Comparison of ENCODE assay signal across 10 cellular contexts in genomic region chr21:27423906-27424595, GRCh38.
DNase-seq lines count a peak whose midpoint lies in the region; TF ChIP-seq lines count a peak whose summit lies in the region.
"Had no signal": no experiment of that assay in that cellular context is flagged by ENCODE, and none has a peak within 500 bp of the region (broad histone marks: within the 10 kb centered on the region; RNA-seq: fewer than 3 reads in every experiment).

No MANE protein-coding gene starts in this region.

- intact Hi-C loops in esophagus squamous epithelium (cut with DNase I): no loop called here

- H3K36me3 ChIP-seq in esophagus squamous epithelium: no peaks in the 10 kb centered on the region

- in situ Hi-C loops in ACHN (cut with HindIII; ENCODE audit: low pct_ligation_motif_present, low pct_unique_long_range_greater_than_20kb, low sequenced_read_pairs): no loop called here

- no peaks in the 10 kb centered on the region for H3K27me3 ChIP-seq in esophagus squamous epithelium

- peak; percentile 28 for DNase-seq in ACHN
- DNase-seq in M059J (ENCODE audit: low read depth): peak; percentile 59
- no peak for DNase-seq in esophagus squamous epithelium (lab: John Stamatoyannopoulos, UW)
- DNase-seq in kidney tubule cell (ENCODE audit: low spot score): peak; percentile 75
- DNase-seq in NCI-H82 treated with DMSO at 0.1 percent for 48 hours (lab: John Stamatoyannopoulos, UW; ENCODE audit: unreplicated experiment): no peak
- DNase-seq in erythroblast (lab: John Stamatoyannopoulos, UW): no peak
- no peak for DNase-seq in cerebellar nuclear complex (lab: John Stamatoyannopoulos, UW)
- no peak for DNase-seq in central memory CD4-positive, alpha-beta T cell
- DNase-seq: anterior cingulate cortex, NCI-H524 treated with DMSO at 0.1 percent for 48 hours had no signal

- H3K27ac ChIP-seq in esophagus squamous epithelium: peak overlapping the region in 3 of 4 donors; percentile 37 to 66 (median 49)

- no peak for TF ChIP-seq CTCF in esophagus squamous epithelium (IDR thresholded peaks at IDR 0.05)

- H3K4me1 ChIP-seq in esophagus squamous epithelium: peaks cover 0 to 13% (median 6%) of the 10 kb centered on the region in 3 donors

- no peaks in the 10 kb centered on the region for H3K9me3 ChIP-seq in esophagus squamous epithelium

- H3K4me3 ChIP-seq in esophagus squamous epithelium: no peak overlapping the region

- WGBS in esophagus squamous epithelium, 2 donors: 83 to 88% methylated on average over 4 of the region's 4 CpGs

- TF ChIP-seq POLR2A in esophagus squamous epithelium (IDR thresholded peaks at IDR 0.05): no peak
- TF ChIP-seq POLR2A in erythroblast (IDR thresholded peaks at IDR 0.05; ENCODE audit: low read length): no peak

Comparison
In these comparisons a context has a peak if more than half of its experiments do, and no peak if none do; other contexts are left out.
1. DNase-seq: peak in ACHN (single experiment), M059J (single experiment) and kidney tubule cell (single experiment); none in esophagus squamous epithelium (single experiment), NCI-H82 treated with DMSO at 0.1 percent for 48 hours (single experiment), erythroblast (0 of 2), cerebellar nuclear complex (0 of 2) and central memory CD4-positive, alpha-beta T cell (single experiment).